Comparison of ENCODE assay signal across 12 cellular contexts in the genomic region with DNA sequence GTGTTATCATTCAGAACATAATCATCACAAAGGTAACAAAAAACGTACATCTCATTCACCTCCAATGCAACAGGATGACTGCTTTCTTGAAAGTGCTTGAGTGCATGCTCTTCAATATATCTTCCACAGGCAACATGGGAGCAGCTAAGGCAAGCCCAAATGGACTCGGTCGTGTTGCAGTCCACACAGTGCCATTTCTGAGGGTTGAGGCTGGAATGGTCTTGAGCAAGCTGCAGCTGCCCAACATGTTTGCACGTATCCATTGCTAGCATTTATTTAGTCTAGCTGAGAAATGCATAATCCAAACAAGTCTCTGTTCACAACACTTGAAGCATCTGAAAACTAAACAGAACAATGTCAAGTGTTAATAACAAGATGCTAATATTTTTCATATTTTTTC. TPM values are rescaled to one million over a fixed set of nuclear protein-coding genes. Genes with fewer than 3 reads are reported as not detected.
DNase-seq lines count a peak whose midpoint lies in the region; ATAC-seq, FAIRE-seq and TF ChIP-seq lines count a peak whose summit lies in the region.
"Had no signal": no experiment of that assay in that cellular context is flagged by ENCODE, and none has a peak within 500 bp of the region (broad histone marks: within the 10 kb centered on the region; RNA-seq: fewer than 3 reads in every experiment).

No MANE protein-coding gene starts in this region.

- no peaks in the 10 kb centered on the region for H3K27me3 Mint-ChIP-seq in CD4-positive, alpha-beta memory T cell

- H3K36me3 Mint-ChIP-seq in CD4-positive, alpha-beta memory T cell = no peaks in the 10 kb centered on the region

- ATAC-seq in HepG2 (peak; percentile 38; the same call in 1 of the 3 replicates), right lobe of liver (no peak), GM18870 (IDR thresholded peaks at IDR 0.05; ENCODE audit: unreplicated experiment) (no peak)

- H3K27ac Mint-ChIP-seq in CD4-positive, alpha-beta memory T cell = no peak overlapping the region

- TF ChIP-seq EP300 in HepG2 (IDR thresholded peaks at IDR 0.05; ENCODE audit: low read depth in 2 of 2, low read length in 2 of 2) (no peak), HepG2 (CRISPR knock-in tag; IDR thresholded peaks at IDR 0.05; ENCODE audit: borderline replicate concordance) (no peak)

- no peak for TF ChIP-seq POLR2A in HepG2 (IDR thresholded peaks at IDR 0.05; ENCODE audit: insufficient read depth in 1 of 2, low read depth in 2 of 2, low read length in 2 of 2)
- TF ChIP-seq POLR2A in right lobe of liver (IDR thresholded peaks at IDR 0.05) = no peak

- H3K9me3 ChIP-seq in HepG2 (ENCODE audit: low read length) = no peaks in the 10 kb centered on the region
- no peaks in the 10 kb centered on the region for H3K9me3 ChIP-seq in right lobe of liver
- no peaks in the 10 kb centered on the region for H3K9me3 ChIP-seq in OCI-LY7 (ENCODE audit: low read length)
- no peaks in the 10 kb centered on the region for H3K9me3 ChIP-seq in CD4-positive, alpha-beta memory T cell (ENCODE audit: control insufficient read depth in 1 of 2, low read length in 2 of 2)
- H3K9me3 ChIP-seq: BLaER1 treated with 17β-estradiol and CSF1 and Interleukin-3, amounts not matched to agents 10 nM and 100 nM had no signal

- H3K4me2 ChIP-seq in HepG2 (ENCODE audit: low read depth, low read length) (no peak overlapping the region), OCI-LY7 (ENCODE audit: low read length) (0 out of 2 replicates have a peak overlapping the region, but pooled peaks have one; percentile 9)
- H3K4me2 ChIP-seq: BLaER1 treated with 17β-estradiol and CSF1 and Interleukin-3, amounts not matched to agents 10 nM and 100 nM; PC-9 had no signal

- CTCF ChIA-PET in HepG2 (lab: Yijun Ruan, JAX; ENCODE audit: low intra/inter-chr PET ratio, low total read pairs) (interaction anchor here (1.1 to 2.0 kb wide), 2 partner anchors 417 to 823 kb away, joined by 3 to 12 read pairs; no protein-coding TSS in a partner anchor), OCI-LY7 (lab: Charles Lee; ENCODE audit: unreplicated experiment) (interaction anchor here (0.6 to 1.9 kb wide), 4 partner anchors 14 to 793 kb away, joined by 3 to 9 read pairs (median 4); no protein-coding TSS in a partner anchor)
- CTCF ChIA-PET in CD4-positive, alpha-beta memory T cell (lab: Charles Lee; ENCODE audit: partially characterized antibody) = interaction anchor here (0.5 to 9.2 kb wide), 27 partner anchors 8 to 930 kb away, joined by 3 to 240 read pairs (median 4); a partner anchor contains a TSS

- no peaks in the 10 kb centered on the region for H3K9me2 ChIP-seq in OCI-LY7 (ENCODE audit: insufficient read depth, low read length)

- TF ChIP-seq CTCF in HepG2 (CRISPR knock-in tag; IDR thresholded peaks at IDR 0.05) = no peak
- TF ChIP-seq CTCF in right lobe of liver (IDR thresholded peaks at IDR 0.05) = no peak
- no peak for TF ChIP-seq CTCF in OCI-LY7 (conservative IDR thresholded peaks at IDR 0.05; ENCODE audit: low read length)

- POLR2A ChIA-PET in HepG2 (lab: Yijun Ruan, JAX) (no interaction called here), OCI-LY7 (lab: Charles Lee) (interaction anchor here (0.6 to 2.5 kb wide), 10 partner anchors 14 to 287 kb away, joined by 3 to 8 read pairs (median 4); no protein-coding TSS in a partner anchor)
- POLR2A ChIA-PET in CD4-positive, alpha-beta memory T cell (lab: Charles Lee; ENCODE audit: partially characterized antibody) = interaction anchor here (0.6 to 1.0 kb wide), 2 partner anchors 61 to 416 kb away, joined by 3 read pairs; no protein-coding TSS in a partner anchor

- no peak overlapping the region for H3K4me3 Mint-ChIP-seq in CD4-positive, alpha-beta memory T cell

- H3K4me1 ChIP-seq in HepG2 (ENCODE audit: insufficient read depth, low read length) (no peaks in the 10 kb centered on the region), right lobe of liver (no peaks in the 10 kb centered on the region), OCI-LY7 (ENCODE audit: insufficient read depth, low read length, poor library complexity, severe bottlenecking) (peaks cover 27% of the 10 kb centered on the region)
- H3K4me1 ChIP-seq in CD4-positive, alpha-beta memory T cell (ENCODE audit: insufficient read depth, low read length) = no peaks in the 10 kb centered on the region

- no peak for TF ChIP-seq RAD21 in HepG2 (CRISPR knock-in tag; IDR thresholded peaks at IDR 0.05)

- H3K9ac ChIP-seq in HepG2 (ENCODE audit: insufficient read depth, low read depth, low read length) = no peak overlapping the region
- H3K9ac ChIP-seq: BLaER1 treated with 17β-estradiol and CSF1 and Interleukin-3, amounts not matched to agents 10 nM and 100 nM had no signal

- H3K27ac ChIP-seq in HepG2 (ENCODE audit: extremely low read length, insufficient read depth, low read length) (no peak overlapping the region), right lobe of liver (no peak overlapping the region), OCI-LY7 (ENCODE audit: low read depth, low read length, poor library complexity, severe bottlenecking) (no peak overlapping the region)
- no peak overlapping the region for H3K27ac ChIP-seq in CD4-positive, alpha-beta memory T cell (ENCODE audit: low read depth, low read length)
- H3K27ac ChIP-seq: BLaER1 treated with 17β-estradiol and CSF1 and Interleukin-3, amounts not matched to agents 10 nM and 100 nM; PC-9 had no signal

- intact Hi-C loops in HepG2 (cut with micrococcal nuclease; ENCODE audit: unreplicated experiment) = loop anchor here (1.0 to 2.0 kb wide), 3 partner anchors 194 to 417 kb away; a partner anchor contains a TSS
- intact Hi-C loops in right lobe of liver (cut with DNase I) = loop anchor here (10.0 kb wide), 1 partner anchor 419 kb away; no protein-coding TSS in a partner anchor
- intact Hi-C loops in OCI-LY7 (cut with micrococcal nuclease; ENCODE audit: unreplicated experiment) = loop anchor here (1.0 to 2.0 kb wide), 3 partner anchors 198 to 417 kb away; a partner anchor contains a TSS
- intact Hi-C loops in CD4-positive, alpha-beta memory T cell (cut with micrococcal nuclease) = loop anchor here (1.0 to 10.0 kb wide), 3 partner anchors 317 to 1389 kb away; a partner anchor contains a TSS

- H3K27me3 ChIP-seq in HepG2 (ENCODE audit: control insufficient read depth in 1 of 2, insufficient read depth in 2 of 2, low read length in 2 of 2) = peaks cover 0 to 9% of the 10 kb centered on the region in 2 experiments; a peak in 2 of 5 replicates
- no peaks in the 10 kb centered on the region for H3K27me3 ChIP-seq in right lobe of liver
- no peaks in the 10 kb centered on the region for H3K27me3 ChIP-seq in CD4-positive, alpha-beta memory T cell (ENCODE audit: insufficient read depth, low read length)
- H3K27me3 ChIP-seq: BLaER1 treated with 17β-estradiol and CSF1 and Interleukin-3, amounts not matched to agents 10 nM and 100 nM had no signal

- H3K4me3 ChIP-seq in HepG2 (replicated peaks in 1 of 3; ENCODE audit: insufficient read depth in 1 of 3, low read depth in 2 of 3, low read length in 3 of 3) = no peak overlapping the region
- no peak overlapping the region for H3K4me3 ChIP-seq in right lobe of liver
- H3K4me3 ChIP-seq in OCI-LY7 (ENCODE audit: low read depth, low read length, poor library complexity, severe bottlenecking) = no peak overlapping the region
- no peak overlapping the region for H3K4me3 ChIP-seq in CD4-positive, alpha-beta memory T cell (ENCODE audit: low read length in 2 of 2)
- H3K4me3 ChIP-seq: BLaER1 treated with 17β-estradiol and CSF1 and Interleukin-3, amounts not matched to agents 10 nM and 100 nM; PC-9 had no signal

- H3K4me1 Mint-ChIP-seq in CD4-positive, alpha-beta memory T cell = peaks cover 0 to 2% (median under 1%) of the 10 kb centered on the region in 4 donors

- no peak for FAIRE-seq in HepG2 (lab: Jason Lieb, UNC)

- no peaks in the 10 kb centered on the region for H3K36me3 ChIP-seq in HepG2 (replicated peaks in 1 of 2; ENCODE audit: control insufficient read depth in 1 of 2, insufficient read depth in 2 of 2, low read length in 2 of 2)
- no peaks in the 10 kb centered on the region for H3K36me3 ChIP-seq in right lobe of liver
- no peaks in the 10 kb centered on the region for H3K36me3 ChIP-seq in OCI-LY7 (ENCODE audit: insufficient read depth, low read length)
- no peaks in the 10 kb centered on the region for H3K36me3 ChIP-seq in CD4-positive, alpha-beta memory T cell (ENCODE audit: insufficient read depth, low read length)
- H3K36me3 ChIP-seq: BLaER1 treated with 17β-estradiol and CSF1 and Interleukin-3, amounts not matched to agents 10 nM and 100 nM had no signal

- WGBS in HepG2 (ENCODE audit: low lambda C conversion rate) = 36% methylated on average over 4 of the region's 4 CpGs
- 63% methylated on average over 3 of the region's 4 CpGs for WGBS in right lobe of liver (ENCODE audit: insufficient coverage, low coverage, low lambda C conversion rate, missing lambda C conversion rate)

- no peak overlapping the region for H2AFZ ChIP-seq in HepG2 (ENCODE audit: low read length)
- peak overlapping the region; percentile 60; the same call in 1 of the 2 replicates for H2AFZ ChIP-seq in OCI-LY7 (ENCODE audit: low read length)
- H2AFZ ChIP-seq: PC-9 had no signal

- H4K20me1 ChIP-seq in HepG2 (ENCODE audit: insufficient read depth, low read length) (no peaks in the 10 kb centered on the region), OCI-LY7 (ENCODE audit: insufficient read depth, low read length) (no peaks in the 10 kb centered on the region)
- H4K20me1 ChIP-seq: BLaER1 treated with 17β-estradiol and CSF1 and Interleukin-3, amounts not matched to agents 10 nM and 100 nM had no signal

- H3K79me2 ChIP-seq in HepG2 (ENCODE audit: insufficient read depth, low read length) = no peaks in the 10 kb centered on the region
- no peaks in the 10 kb centered on the region for H3K79me2 ChIP-seq in OCI-LY7 (ENCODE audit: insufficient read depth, low read depth, low read length)

- in situ Hi-C loops in HepG2 (cut with HindIII; ENCODE audit: extremely low pct_ligation_motif_present, low pct_unique_long_range_greater_than_20kb) = loop anchor here (25.0 kb wide), 1 partner anchor 422 kb away; no protein-coding TSS in a partner anchor

- H3K9me3 Mint-ChIP-seq in CD4-positive, alpha-beta memory T cell = no peaks in the 10 kb centered on the region

- BruUV-seq in HepG2 (replicated peaks; lab: Mats Ljungman, UMichigan) (no TSS peak), OCI-LY7 (replicated peaks; lab: Mats Ljungman, UMichigan) (no TSS peak)

- no peak for DNase-seq in HepG2 (ENCODE audit: low spot score)
- DNase-seq in right lobe of liver = no peak
- DNase-seq in OCI-LY7 (ENCODE audit: low spot score) = no peak
- peak; percentile 9 for DNase-seq in iris pigment epithelial cell (ENCODE audit: low read depth)
- DNase-seq in COLO829 (ENCODE audit: low spot score) = no peak
- DNase-seq in CD4-positive, alpha-beta memory T cell = no peak
- DNase-seq in NCI-H2196 (lab: John Stamatoyannopoulos, UW; ENCODE audit: unreplicated experiment) = no peak
- DNase-seq: NCI-H510A had no signal

RNA-seq across cellular contexts. Expression of a gene that starts 17.3 kb away (rescaled TPM):
- total RNA-seq in HepG2 (2016; rRNA removed; fragmentation: Illumina TruSeq; extraction: Trizol) (0.07 and 0.11 TPM in 2 replicates), right lobe of liver (under 1 TPM in 4 of 6 experiments, not detected in 2; 0.22 to 0.31 (median 0.23) TPM), OCI-LY7 (2022) (3.4 and 4.2 TPM in 2 replicates)
- 0.35 TPM in 1 of 2 replicates, not detected in the other for total RNA-seq in HepG2 (2016; cell fraction: cytosol; rRNA removed; fragmentation: Illumina TruSeq; extraction: Trizol; ENCODE audit: low read depth)
- total RNA-seq in HepG2 (2016; cell fraction: insoluble cytoplasmic fraction; rRNA removed; fragmentation: Illumina TruSeq; extraction: Trizol) = 0.11 and 0.12 TPM in 2 replicates
- 0.22 TPM in 1 of 2 replicates, not detected in the other for total RNA-seq in HepG2 (2016; cell fraction: membrane; rRNA removed; fragmentation: Illumina TruSeq; extraction: Trizol)
- total RNA-seq in HepG2 (2016; cell fraction: nucleus; rRNA removed; fragmentation: Illumina TruSeq; extraction: Trizol) = not detected in 2 replicates
- 0.04 and 0.05 TPM in 2 replicates for polyA plus RNA-seq in HepG2 (2011; rRNA removed)
- polyA plus RNA-seq in HepG2 (2011; cell fraction: cytosol; rRNA removed) = 0.08 TPM in 1 of 2 replicates, not detected in the other
- polyA plus RNA-seq in HepG2 (2011; cell fraction: nucleus; rRNA removed) = 0.06 TPM in 1 of 2 replicates, not detected in the other
- 0.11 and 0.12 TPM in 2 replicates for polyA plus RNA-seq in HepG2 (2012)
- polyA plus RNA-seq in HepG2 (2016; cell fraction: cytosol; fragmentation: Illumina TruSeq; extraction: Trizol; ENCODE audit: low read depth) = not detected in 2 replicates
- polyA plus RNA-seq in HepG2 (2016; cell fraction: insoluble cytoplasmic fraction; fragmentation: Illumina TruSeq; extraction: Trizol; ENCODE audit: low read depth) = 0.09 TPM in 1 of 2 replicates, not detected in the other
- not detected in 2 replicates for polyA plus RNA-seq in HepG2 (2016; cell fraction: membrane; fragmentation: Illumina TruSeq; extraction: Trizol; ENCODE audit: low read depth)
- polyA plus RNA-seq in HepG2 (2016; cell fraction: nucleus; fragmentation: Illumina TruSeq; extraction: Trizol; ENCODE audit: insufficient read depth, low read depth) = 0.79 TPM in 1 of 2 replicates, not detected in the other
- polyA minus RNA-seq in HepG2 (2011; rRNA and poly(A)+ RNA removed; ENCODE audit: low replicate concordance) = not detected in 2 replicates
- not detected in 2 replicates for polyA minus RNA-seq in HepG2 (2011; cell fraction: cytosol; rRNA and poly(A)+ RNA removed)
- not detected in 2 replicates for polyA minus RNA-seq in HepG2 (2011; cell fraction: nucleus; rRNA and poly(A)+ RNA removed)
- total RNA-seq in OCI-LY7 (2014; rRNA removed; shearing (Covaris generic)) = 4.0 and 8.6 TPM in 2 replicates
- 1 to 10 TPM; 5.4 to 5.6 TPM for total RNA-seq in CD4-positive, alpha-beta memory T cell
- 1 to 10 TPM; 1.4 to 2.2 TPM for polyA plus RNA-seq in CD4-positive, alpha-beta memory T cell
- total RNA-seq: A172 had no signal
